In the genomic region with DNA sequence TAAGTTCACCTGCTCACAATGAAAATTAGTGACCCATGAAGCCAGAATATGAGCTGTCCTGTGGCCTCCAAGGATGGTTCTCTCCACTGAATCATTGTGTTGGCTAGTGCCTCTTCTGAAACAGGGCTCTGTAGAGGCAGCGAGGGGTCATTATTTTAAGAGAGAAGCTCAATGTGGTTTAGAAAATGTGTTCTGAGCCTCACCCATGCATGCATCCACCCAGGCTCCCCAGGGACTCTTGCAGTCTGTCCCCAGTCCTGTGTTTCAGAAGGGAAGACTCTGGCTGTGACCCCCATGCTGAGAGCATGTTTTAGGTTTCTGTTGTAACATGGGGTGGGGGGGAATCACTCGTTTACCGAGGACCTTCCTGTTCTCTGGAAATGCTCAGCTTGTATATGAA, we compare ENCODE assay signal across 14 cellular contexts.
DNase-seq lines count a peak whose midpoint lies in the region; ATAC-seq lines count a peak whose summit lies in the region.
"Had no signal": no experiment of that assay in that cellular context is flagged by ENCODE, and none has a peak within 500 bp of the region (broad histone marks: within the 10 kb centered on the region; RNA-seq: fewer than 3 reads in every experiment).

No MANE protein-coding gene starts in this region.

- H3K4me1 Mint-ChIP-seq in memory B cell = peaks cover 14% of the 10 kb centered on the region
- H3K4me1 Mint-ChIP-seq in activated T-cell treated with anti-CD3 and anti-CD28 coated beads, Interleukin-2, amount 50 U/mL, for 24 hours (ENCODE audit: low read depth) = peaks cover 2% of the 10 kb centered on the region
- H3K4me1 Mint-ChIP-seq in CD4-positive, alpha-beta memory T cell = peaks cover 0 to 11% (median 6%) of the 10 kb centered on the region in 4 donors
- H3K4me1 Mint-ChIP-seq: central memory CD8-positive, alpha-beta T cell had no signal

- no peak overlapping the region for H3K27ac ChIP-seq in CD4-positive, alpha-beta memory T cell (ENCODE audit: low read depth, low read length)

- no peak for DNase-seq in memory B cell (ENCODE audit: low spot score in 2 of 2)
- DNase-seq in activated T-cell treated with anti-CD3 and anti-CD28 coated beads, Interleukin-2, amount 50 U/mL, for 24 hours = no peak
- DNase-seq in SKM-1 (lab: John Stamatoyannopoulos, UW; ENCODE audit: unreplicated experiment) = no peak
- DNase-seq in NCI-H2081 treated with DMSO at 0.1 percent for 48 hours (lab: John Stamatoyannopoulos, UW) = no peak
- DNase-seq in CD4-positive, alpha-beta memory T cell = no peak
- DNase-seq: activated CD4-positive, alpha-beta T cell treated with anti-CD3 and anti-CD28 coated beads, Interleukin-2, amount 50 U/mL, for 1 hour; activated gamma-delta T cell treated with Interleukin-2 at 50 U/mL for 16 hours; erythroblast; NCI-H2029; stimulated activated CD4-positive, alpha-beta T cell treated with anti-CD3 and anti-CD28 coated beads, Interleukin-4, amount 100 ng/mL, for 24 hours had no signal

- ATAC-seq in GM18873 (IDR thresholded peaks at IDR 0.05; ENCODE audit: low FRiP score, unreplicated experiment) (peak; percentile 75), GM21619 (IDR thresholded peaks at IDR 0.05; ENCODE audit: unreplicated experiment) (peak; percentile 95), HG03139 (IDR thresholded peaks at IDR 0.05; ENCODE audit: unreplicated experiment) (peak; percentile 88), memory B cell (ENCODE audit: low read depth) (peak; percentile 57)

- POLR2A ChIA-PET in CD4-positive, alpha-beta memory T cell (lab: Charles Lee; ENCODE audit: partially characterized antibody) = no interaction called here

- no peaks in the 10 kb centered on the region for H3K9me3 ChIP-seq in CD4-positive, alpha-beta memory T cell (ENCODE audit: control insufficient read depth in 1 of 2, low read length in 2 of 2)

- no peaks in the 10 kb centered on the region for H3K36me3 ChIP-seq in CD4-positive, alpha-beta memory T cell (ENCODE audit: insufficient read depth, low read length)

- H3K27ac Mint-ChIP-seq in memory B cell = no peak overlapping the region
- H3K27ac Mint-ChIP-seq in activated T-cell treated with anti-CD3 and anti-CD28 coated beads, Interleukin-2, amount 50 U/mL, for 24 hours = no peak overlapping the region
- H3K27ac Mint-ChIP-seq in CD4-positive, alpha-beta memory T cell = no peak overlapping the region

- no peak overlapping the region for H3K4me3 ChIP-seq in CD4-positive, alpha-beta memory T cell (ENCODE audit: low read length in 2 of 2)

- peaks cover 21% of the 10 kb centered on the region for H3K4me1 ChIP-seq in CD4-positive, alpha-beta memory T cell (ENCODE audit: insufficient read depth, low read length)

- peaks cover 4% of the 10 kb centered on the region for H3K27me3 Mint-ChIP-seq in memory B cell
- H3K27me3 Mint-ChIP-seq in activated T-cell treated with anti-CD3 and anti-CD28 coated beads, Interleukin-2, amount 50 U/mL, for 24 hours = no peaks in the 10 kb centered on the region
- H3K27me3 Mint-ChIP-seq in CD4-positive, alpha-beta memory T cell = no peaks in the 10 kb centered on the region
- H3K27me3 Mint-ChIP-seq: central memory CD8-positive, alpha-beta T cell had no signal

- CTCF ChIA-PET in CD4-positive, alpha-beta memory T cell (lab: Charles Lee; ENCODE audit: partially characterized antibody) = interaction anchor here (1.3 kb wide), 1 partner anchor 155 kb away, joined by 4 read pairs; no protein-coding TSS in a partner anchor

- intact Hi-C loops in CD4-positive, alpha-beta memory T cell (cut with micrococcal nuclease) = no loop called here

- H3K4me3 Mint-ChIP-seq in memory B cell = no peak overlapping the region
- no peak overlapping the region for H3K4me3 Mint-ChIP-seq in activated T-cell treated with anti-CD3 and anti-CD28 coated beads, Interleukin-2, amount 50 U/mL, for 24 hours
- no peak overlapping the region for H3K4me3 Mint-ChIP-seq in CD4-positive, alpha-beta memory T cell
- H3K4me3 Mint-ChIP-seq: central memory CD8-positive, alpha-beta T cell had no signal

- H3K9me3 Mint-ChIP-seq in memory B cell = peaks cover 6% of the 10 kb centered on the region
- no peaks in the 10 kb centered on the region for H3K9me3 Mint-ChIP-seq in activated T-cell treated with anti-CD3 and anti-CD28 coated beads, Interleukin-2, amount 50 U/mL, for 24 hours
- H3K9me3 Mint-ChIP-seq in CD4-positive, alpha-beta memory T cell = no peaks in the 10 kb centered on the region
- H3K9me3 Mint-ChIP-seq: central memory CD8-positive, alpha-beta T cell had no signal

- no peaks in the 10 kb centered on the region for H3K36me3 Mint-ChIP-seq in memory B cell
- H3K36me3 Mint-ChIP-seq in activated T-cell treated with anti-CD3 and anti-CD28 coated beads, Interleukin-2, amount 50 U/mL, for 24 hours (ENCODE audit: low read depth) = peaks cover 23% of the 10 kb centered on the region
- peaks cover 5 to 12% of the 10 kb centered on the region in 2 donors for H3K36me3 Mint-ChIP-seq in CD4-positive, alpha-beta memory T cell

- H3K27me3 ChIP-seq in CD4-positive, alpha-beta memory T cell (ENCODE audit: insufficient read depth, low read length) = no peaks in the 10 kb centered on the region
